8 cellular contexts compared by ENCODE assay signal in the genomic region with DNA sequence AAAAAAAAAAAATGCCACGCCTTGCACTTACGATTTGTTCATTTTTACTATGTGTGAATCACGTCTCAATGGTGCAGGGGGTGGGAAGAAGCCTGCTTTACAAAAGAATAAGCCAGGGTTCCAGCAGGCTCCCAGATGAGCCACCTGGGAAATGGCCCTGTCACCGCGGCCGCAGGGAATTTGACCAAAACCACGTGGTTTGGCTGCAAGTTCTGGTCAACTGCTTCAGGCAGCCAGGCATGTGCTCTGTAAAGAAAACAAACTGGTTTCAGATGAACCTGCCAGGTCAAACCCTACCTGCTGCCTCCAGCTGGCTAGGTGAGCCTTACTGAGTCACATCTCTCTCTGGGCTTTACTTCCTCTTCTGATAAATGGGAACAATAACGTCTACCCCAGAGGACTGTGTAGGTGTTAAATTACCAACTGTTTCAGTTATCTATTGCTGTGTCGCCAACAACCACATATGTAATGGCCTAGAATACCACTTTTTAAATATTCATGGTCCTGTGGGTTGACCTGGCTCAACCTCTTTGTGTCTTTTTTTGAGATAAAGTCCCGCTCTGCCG. TPM values are rescaled to one million over a fixed set of nuclear protein-coding genes. Genes with fewer than 3 reads are reported as not detected.
DNase-seq lines count a peak whose midpoint lies in the region; TF ChIP-seq lines count a peak whose summit lies in the region.

No MANE protein-coding gene starts in this region.

- H3K27ac ChIP-seq in prostate gland, result peak overlapping the region; percentile 55 to 72
- no peak overlapping the region for H3K27ac ChIP-seq in WERI-Rb-1

- H3K4me3 ChIP-seq in GM12864 (ENCODE audit: low read depth, low read length) (no peak overlapping the region), choroid plexus epithelial cell (ENCODE audit: low read depth, low read length) (no peak overlapping the region), prostate gland (no peak overlapping the region), WERI-Rb-1 (ENCODE audit: low read depth, low read length) (no peak overlapping the region)

- no peaks in the 10 kb centered on the region for H3K9me3 ChIP-seq in prostate gland
- no peaks in the 10 kb centered on the region for H3K9me3 ChIP-seq in WERI-Rb-1 (ENCODE audit: severe bottlenecking)

- peaks cover 4% of the 10 kb centered on the region for H3K4me1 ChIP-seq in prostate gland (replicated peaks)

- peak; percentile 53; the same call in 1 of the 2 replicates for TF ChIP-seq EP300 in Ishikawa (IDR thresholded peaks at IDR 0.05; ENCODE audit: borderline replicate concordance)

- DNase-seq in GM12864 (ENCODE audit: low read depth) (peak; percentile 62), choroid plexus epithelial cell (ENCODE audit: low read depth) (peak; percentile 58), prostate gland (ENCODE audit: low spot score) (peak; percentile 90), WERI-Rb-1 (no peak), SKM-1 (lab: John Stamatoyannopoulos, UW; ENCODE audit: unreplicated experiment) (no peak), KG1 (lab: John Stamatoyannopoulos, UW) (no peak), retina (no peak)

- TF ChIP-seq POLR2A in prostate gland (IDR thresholded peaks at IDR 0.05), result no peak

- peak; percentile 21; the same call in 1 of the 2 replicates for TF ChIP-seq RAD21 in Ishikawa (IDR thresholded peaks at IDR 0.05; ENCODE audit: low read depth)

- no peaks in the 10 kb centered on the region for H3K27me3 ChIP-seq in prostate gland (replicated peaks; ENCODE audit: insufficient read depth)
- no peaks in the 10 kb centered on the region for H3K27me3 ChIP-seq in WERI-Rb-1 (ENCODE audit: insufficient read depth, low read depth, severe bottlenecking)

- H3K36me3 ChIP-seq in prostate gland (peaks cover 0 to 15% of the 10 kb centered on the region in 2 donors), WERI-Rb-1 (peaks cover 3% of the 10 kb centered on the region; the same call in 1 of the 2 replicates)

- TF ChIP-seq CTCF in GM12864 (IDR thresholded peaks at IDR 0.05; ENCODE audit: low read depth, low read length, missing control alignments) (no peak), choroid plexus epithelial cell (conservative IDR thresholded peaks at IDR 0.05; ENCODE audit: low read depth, low read length) (no peak), prostate gland (IDR thresholded peaks at IDR 0.05) (peak in 1 of 4 experiments; percentile 5), WERI-Rb-1 (IDR thresholded peaks at IDR 0.05; ENCODE audit: low read depth, low read length) (no peak)

- 27% methylated on average over 11 of the region's 11 CpGs for WGBS in prostate gland

- intact Hi-C loops in prostate gland (cut with DNase I), result no loop called here

TF ChIP-seq in Ishikawa, 13 proteins besides CTCF, POLR2A, EP300 and RAD21:
- no peak for TF ChIP-seq CEBPB (IDR thresholded peaks at IDR 0.05)
- no peak for TF ChIP-seq FOXM1 (IDR thresholded peaks at IDR 0.05; ENCODE audit: borderline replicate concordance, low read depth)
- TF ChIP-seq, protein P1, sequence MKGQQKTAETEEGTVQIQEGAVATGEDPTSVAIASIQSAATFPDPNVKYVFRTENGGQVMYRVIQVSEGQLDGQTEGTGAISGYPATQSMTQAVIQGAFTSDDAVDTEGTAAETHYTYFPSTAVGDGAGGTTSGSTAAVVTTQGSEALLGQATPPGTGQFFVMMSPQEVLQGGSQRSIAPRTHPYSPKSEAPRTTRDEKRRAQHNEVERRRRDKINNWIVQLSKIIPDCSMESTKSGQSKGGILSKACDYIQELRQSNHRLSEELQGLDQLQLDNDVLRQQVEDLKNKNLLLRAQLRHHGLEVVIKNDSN (IDR thresholded peaks at IDR 0.05), result peak; percentile 90
- no peak; the same call in 1 of the 2 replicates for TF ChIP-seq YY1 (IDR thresholded peaks at IDR 0.05; ENCODE audit: low read depth)
- TF ChIP-seq, protein P2, sequence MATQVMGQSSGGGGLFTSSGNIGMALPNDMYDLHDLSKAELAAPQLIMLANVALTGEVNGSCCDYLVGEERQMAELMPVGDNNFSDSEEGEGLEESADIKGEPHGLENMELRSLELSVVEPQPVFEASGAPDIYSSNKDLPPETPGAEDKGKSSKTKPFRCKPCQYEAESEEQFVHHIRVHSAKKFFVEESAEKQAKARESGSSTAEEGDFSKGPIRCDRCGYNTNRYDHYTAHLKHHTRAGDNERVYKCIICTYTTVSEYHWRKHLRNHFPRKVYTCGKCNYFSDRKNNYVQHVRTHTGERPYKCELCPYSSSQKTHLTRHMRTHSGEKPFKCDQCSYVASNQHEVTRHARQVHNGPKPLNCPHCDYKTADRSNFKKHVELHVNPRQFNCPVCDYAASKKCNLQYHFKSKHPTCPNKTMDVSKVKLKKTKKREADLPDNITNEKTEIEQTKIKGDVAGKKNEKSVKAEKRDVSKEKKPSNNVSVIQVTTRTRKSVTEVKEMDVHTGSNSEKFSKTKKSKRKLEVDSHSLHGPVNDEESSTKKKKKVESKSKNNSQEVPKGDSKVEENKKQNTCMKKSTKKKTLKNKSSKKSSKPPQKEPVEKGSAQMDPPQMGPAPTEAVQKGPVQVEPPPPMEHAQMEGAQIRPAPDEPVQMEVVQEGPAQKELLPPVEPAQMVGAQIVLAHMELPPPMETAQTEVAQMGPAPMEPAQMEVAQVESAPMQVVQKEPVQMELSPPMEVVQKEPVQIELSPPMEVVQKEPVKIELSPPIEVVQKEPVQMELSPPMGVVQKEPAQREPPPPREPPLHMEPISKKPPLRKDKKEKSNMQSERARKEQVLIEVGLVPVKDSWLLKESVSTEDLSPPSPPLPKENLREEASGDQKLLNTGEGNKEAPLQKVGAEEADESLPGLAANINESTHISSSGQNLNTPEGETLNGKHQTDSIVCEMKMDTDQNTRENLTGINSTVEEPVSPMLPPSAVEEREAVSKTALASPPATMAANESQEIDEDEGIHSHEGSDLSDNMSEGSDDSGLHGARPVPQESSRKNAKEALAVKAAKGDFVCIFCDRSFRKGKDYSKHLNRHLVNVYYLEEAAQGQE (IDR thresholded peaks at IDR 0.05; ENCODE audit: low read depth), result no peak
- TF ChIP-seq NFIC (IDR thresholded peaks at IDR 0.05), result peak; percentile 68
- TF ChIP-seq TAF1 (IDR thresholded peaks at IDR 0.05; ENCODE audit: low read depth), result no peak
- TF ChIP-seq CREB1 (IDR thresholded peaks at IDR 0.05; ENCODE audit: low read depth), result no peak
- TF ChIP-seq TEAD4 (IDR thresholded peaks at IDR 0.05), result peak; percentile 76
- TF ChIP-seq EGR1 (IDR thresholded peaks at IDR 0.05), result no peak
- TF ChIP-seq TCF12 (IDR thresholded peaks at IDR 0.05; ENCODE audit: low read depth), result peak; percentile 79; the same call in 1 of the 2 replicates
- no peak for TF ChIP-seq ZBTB7A (IDR thresholded peaks at IDR 0.05; ENCODE audit: low read depth)
- TF ChIP-seq, protein P3, sequence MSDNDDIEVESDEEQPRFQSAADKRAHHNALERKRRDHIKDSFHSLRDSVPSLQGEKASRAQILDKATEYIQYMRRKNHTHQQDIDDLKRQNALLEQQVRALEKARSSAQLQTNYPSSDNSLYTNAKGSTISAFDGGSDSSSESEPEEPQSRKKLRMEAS (IDR thresholded peaks at IDR 0.05), result peak; percentile 98

RNA-seq across cellular contexts. Expression of a gene that starts 30.5 kb away (rescaled TPM):
- total RNA-seq in prostate gland, result 10 to 100 TPM; 37.8 to 92.7 TPM

RNA-seq across cellular contexts. Expression of a gene that starts 46.0 kb away (rescaled TPM):
- under 1 TPM in 1 of 2 donors, not detected in 1; 0.85 TPM for total RNA-seq in prostate gland

Comparison
In these comparisons a context has a peak if more than half of its experiments do, and no peak if none do; other contexts are left out.
1. DNase-seq: peak in GM12864 (single experiment), choroid plexus epithelial cell (single experiment) and prostate gland (single experiment); none in WERI-Rb-1 (single experiment), SKM-1 (single experiment), KG1 (single experiment) and retina (single experiment).